Comparison of ENCODE assay signal across 16 cellular contexts in the genomic region with DNA sequence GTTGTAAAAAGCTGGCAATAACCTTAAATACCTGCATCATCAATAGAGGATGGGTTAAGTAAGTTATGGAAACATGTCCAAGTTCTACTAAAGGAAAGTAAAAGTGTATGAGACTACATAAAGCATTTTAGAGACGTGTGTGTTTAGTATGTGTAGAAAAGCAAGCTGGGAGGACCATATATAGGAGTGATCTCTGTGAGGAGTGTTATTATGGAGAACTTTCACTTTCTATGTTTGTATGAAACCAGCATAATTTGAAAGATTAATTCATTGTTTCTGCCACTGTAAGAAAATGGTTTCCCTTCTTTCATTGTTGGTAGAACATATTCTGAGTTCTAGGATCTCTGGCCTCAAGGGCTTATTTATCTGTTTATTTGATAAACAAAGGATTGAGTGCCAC. TPM values are rescaled to one million over a fixed set of nuclear protein-coding genes. Genes with fewer than 3 reads are reported as not detected.
DNase-seq lines count a peak whose midpoint lies in the region; ATAC-seq and TF ChIP-seq lines count a peak whose summit lies in the region.
"Had no signal": no experiment of that assay in that cellular context is flagged by ENCODE, and none has a peak within 500 bp of the region (broad histone marks: within the 10 kb centered on the region; RNA-seq: fewer than 3 reads in every experiment).

No MANE protein-coding gene starts in this region.

- H3K27ac Mint-ChIP-seq in activated B cell treated with CpG ODN at 0.5 μM for 24 hours = peak overlapping the region; percentile 76
- H3K27ac Mint-ChIP-seq: activated naive CD4-positive, alpha-beta T cell treated with anti-CD3 and anti-CD28 coated beads, Interleukin-2, amount 50 U/mL, for 24 hours; H9; T-helper 17 cell had no signal

- H3K4me3 Mint-ChIP-seq in activated B cell treated with CpG ODN at 0.5 μM for 24 hours = peak overlapping the region; percentile 60
- H3K4me3 Mint-ChIP-seq: activated naive CD4-positive, alpha-beta T cell treated with anti-CD3 and anti-CD28 coated beads, Interleukin-2, amount 50 U/mL, for 24 hours; H9; T-helper 17 cell had no signal

- no peak for TF ChIP-seq CTCF in left ventricle myocardium inferior (IDR thresholded peaks at IDR 0.05; ENCODE audit: borderline replicate concordance)
- TF ChIP-seq CTCF in heart left ventricle (IDR thresholded peaks at IDR 0.05) = no peak
- TF ChIP-seq CTCF in activated B cell treated with CpG ODN at 0.5 μM for 24 hours (IDR thresholded peaks at IDR 0.05) = no peak
- TF ChIP-seq CTCF in upper lobe of left lung (IDR thresholded peaks at IDR 0.05) = no peak

- peaks cover 31% of the 10 kb centered on the region for H3K4me1 Mint-ChIP-seq in activated B cell treated with CpG ODN at 0.5 μM for 24 hours

- H3K9me3 Mint-ChIP-seq in activated B cell treated with CpG ODN at 0.5 μM for 24 hours = no peaks in the 10 kb centered on the region
- H3K9me3 Mint-ChIP-seq: activated naive CD4-positive, alpha-beta T cell treated with anti-CD3 and anti-CD28 coated beads, Interleukin-2, amount 50 U/mL, for 24 hours; H9 had no signal

- H3K27me3 ChIP-seq in left ventricle myocardium inferior (ENCODE audit: low read depth) = no peaks in the 10 kb centered on the region
- no peaks in the 10 kb centered on the region for H3K27me3 ChIP-seq in heart left ventricle
- no peaks in the 10 kb centered on the region for H3K27me3 ChIP-seq in upper lobe of left lung
- H3K27me3 ChIP-seq: pancreas had no signal

- H3K36me3 Mint-ChIP-seq in activated B cell treated with CpG ODN at 0.5 μM for 24 hours (ENCODE audit: low read depth) = no peaks in the 10 kb centered on the region
- H3K36me3 Mint-ChIP-seq: activated naive CD4-positive, alpha-beta T cell treated with anti-CD3 and anti-CD28 coated beads, Interleukin-2, amount 50 U/mL, for 24 hours had no signal

- H3K36me3 ChIP-seq in left ventricle myocardium inferior (peaks cover 19% of the 10 kb centered on the region), heart left ventricle (peaks cover 0 to 38% (median 18%) of the 10 kb centered on the region in 9 donors), upper lobe of left lung (peaks cover 0 to 5% (median 0%) of the 10 kb centered on the region in 4 donors)
- H3K36me3 ChIP-seq: pancreas had no signal

- DNase-seq in left ventricle myocardium inferior (no peak), heart left ventricle (no peak), activated B cell treated with CpG ODN at 0.5 μM for 24 hours (no peak), upper lobe of left lung (no peak), DMS 273 (lab: John Stamatoyannopoulos, UW; ENCODE audit: unreplicated experiment) (no peak), HEK293T (ENCODE audit: extremely low spot score) (no peak)
- no peak for DNase-seq in stimulated activated CD4-positive, alpha-beta T cell treated with anti-CD3 and anti-CD28 coated beads, Interleukin-4, amount 100 ng/mL, for 24 hours
- DNase-seq: activated CD8-positive, alpha-beta memory T cell treated with anti-CD3 and anti-CD28 coated beads for 24 hours; EL; H9; pancreas; PC-9; stimulated activated CD4-positive, alpha-beta T cell treated with anti-CD3 and anti-CD28 coated beads, Interleukin-15, amount 100 ng/mL, for 24 hours; T-helper 17 cell had no signal

- WGBS in heart left ventricle, 4 donors = 18 to 61% (median 48%) methylated on average over 1 of the region's 1 CpG
- WGBS in upper lobe of left lung, 2 donors = 3 to 18% methylated on average over 1 of the region's 1 CpG

- POLR2A ChIA-PET in activated B cell treated with CpG ODN at 0.5 μM for 24 hours (lab: Charles Lee) (interaction anchor here (1.8 kb wide), 1 partner anchor 15 kb away, joined by 14 read pairs; no protein-coding TSS in a partner anchor), HEK293T (lab: Yijun Ruan, JAX) (no interaction called here)

- H3K4me1 ChIP-seq in left ventricle myocardium inferior (peaks cover 66% of the 10 kb centered on the region), heart left ventricle (peaks cover 0 to 61% (median 31%) of the 10 kb centered on the region in 12 donors), upper lobe of left lung (peaks cover 44 to 55% (median 52%) of the 10 kb centered on the region in 4 donors)

- no peaks in the 10 kb centered on the region for H3K9me3 ChIP-seq in left ventricle myocardium inferior (replicated peaks)
- H3K9me3 ChIP-seq in heart left ventricle = no peaks in the 10 kb centered on the region
- H3K9me3 ChIP-seq in upper lobe of left lung = no peaks in the 10 kb centered on the region
- H3K9me3 ChIP-seq: pancreas had no signal

- CTCF ChIA-PET in activated B cell treated with CpG ODN at 0.5 μM for 24 hours (lab: Charles Lee) (no interaction called here), HEK293T (lab: Yijun Ruan, JAX) (no interaction called here)

- intact Hi-C loops in left ventricle myocardium inferior (cut with micrococcal nuclease) = no loop called here
- intact Hi-C loops in heart left ventricle (cut with DNase I) = no loop called here
- intact Hi-C loops in activated B cell treated with CpG ODN at 0.5 μM for 24 hours (cut with micrococcal nuclease) = loop anchor here (2.0 kb wide), 1 partner anchor 15 kb away; no protein-coding TSS in a partner anchor

- no peak for TF ChIP-seq POLR2A in heart left ventricle (IDR thresholded peaks at IDR 0.05)
- no peak for TF ChIP-seq POLR2A in upper lobe of left lung (IDR thresholded peaks at IDR 0.05)

- ATAC-seq in heart left ventricle (no peak), HG02852 (IDR thresholded peaks at IDR 0.05; ENCODE audit: unreplicated experiment) (peak; percentile 62), activated B cell treated with CpG ODN at 0.5 μM for 24 hours (ENCODE audit: low read depth) (peak; percentile 56), upper lobe of left lung (ENCODE audit: low FRiP score in 2 of 2) (no peak)
- ATAC-seq: pancreas, T-helper 17 cell had no signal

- TF ChIP-seq EP300 in upper lobe of left lung (IDR thresholded peaks at IDR 0.05) = no peak

- H3K4me3 ChIP-seq in left ventricle myocardium inferior (no peak overlapping the region), heart left ventricle (no peak overlapping the region), upper lobe of left lung (no peak overlapping the region)
- H3K4me3 ChIP-seq: pancreas, PC-9 had no signal

- H3K27ac ChIP-seq in left ventricle myocardium inferior (replicated peaks) (peak overlapping the region; percentile 69), heart left ventricle (peak overlapping the region in 3 of 12 donors; percentile 45 to 77 (median 64)), upper lobe of left lung (peak overlapping the region; percentile 7 to 76 (median 71))

- H3K27me3 Mint-ChIP-seq in activated B cell treated with CpG ODN at 0.5 μM for 24 hours = no peaks in the 10 kb centered on the region
- H3K27me3 Mint-ChIP-seq: activated naive CD4-positive, alpha-beta T cell treated with anti-CD3 and anti-CD28 coated beads, Interleukin-2, amount 50 U/mL, for 24 hours had no signal

TF ChIP-seq in HEK293T, 16 proteins besides CTCF, POLR2A, EP300 and RAD21:
- TF ChIP-seq CTBP1 (IDR thresholded peaks at IDR 0.05; ENCODE audit: borderline replicate concordance) (no peak), TARDBP (IDR thresholded peaks at IDR 0.05) (no peak), L3MBTL2 (conservative IDR thresholded peaks at IDR 0.05) (no peak), HDGF (IDR thresholded peaks at IDR 0.05; ENCODE audit: borderline replicate concordance) (no peak), FOXA1 (IDR thresholded peaks at IDR 0.05) (no peak), ZNF384 (IDR thresholded peaks at IDR 0.05) (no peak), NFRKB (IDR thresholded peaks at IDR 0.05) (no peak)
- TF ChIP-seq, protein P1, sequence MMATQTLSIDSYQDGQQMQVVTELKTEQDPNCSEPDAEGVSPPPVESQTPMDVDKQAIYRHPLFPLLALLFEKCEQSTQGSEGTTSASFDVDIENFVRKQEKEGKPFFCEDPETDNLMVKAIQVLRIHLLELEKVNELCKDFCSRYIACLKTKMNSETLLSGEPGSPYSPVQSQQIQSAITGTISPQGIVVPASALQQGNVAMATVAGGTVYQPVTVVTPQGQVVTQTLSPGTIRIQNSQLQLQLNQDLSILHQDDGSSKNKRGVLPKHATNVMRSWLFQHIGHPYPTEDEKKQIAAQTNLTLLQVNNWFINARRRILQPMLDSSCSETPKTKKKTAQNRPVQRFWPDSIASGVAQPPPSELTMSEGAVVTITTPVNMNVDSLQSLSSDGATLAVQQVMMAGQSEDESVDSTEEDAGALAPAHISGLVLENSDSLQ (IDR thresholded peaks at IDR 0.05) = no peak

RNA-seq across cellular contexts. Expression of gene PDLIM1, which starts 19.2 kb away (rescaled TPM):
- total RNA-seq in left ventricle myocardium inferior (358 TPM), heart left ventricle (100 to 1,000 TPM; 225 to 434 (median 349) TPM), activated B cell treated with CpG ODN at 0.5 μM for 24 hours (141 and 149 TPM in 2 replicates), upper lobe of left lung (100 to 1,000 TPM in 5 of 6 donors, 10 to 100 TPM in 1; 78.6 to 239 (median 178) TPM)
- polyA plus RNA-seq in heart left ventricle = 100 to 1,000 TPM; 253 to 308 TPM

Comparison
In these comparisons a context has a peak if more than half of its experiments do, and no peak if none do; other contexts are left out.
1. ATAC-seq: peak in HG02852 (single experiment) and activated B cell treated with CpG ODN at 0.5 μM for 24 hours (single experiment); none in heart left ventricle (0 of 4) and upper lobe of left lung (0 of 2).